ENCODE assay signal across 9 cellular contexts in genomic region chr1:26761217-26761616, GRCh38. TPM values are rescaled to one million over a fixed set of nuclear protein-coding genes. Genes with fewer than 3 reads are reported as not detected.
A peak's percentile ranks its signal among the peaks of the same experiment; 100 is the strongest.
DNase-seq lines count a peak whose midpoint lies in the region; ATAC-seq and TF ChIP-seq lines count a peak whose summit lies in the region.
"Had no signal": no experiment of that assay in that cellular context is flagged by ENCODE, and none has a peak within 500 bp of the region (broad histone marks: within the 10 kb centered on the region; RNA-seq: fewer than 3 reads in every experiment).

No MANE protein-coding gene starts in this region.

- DNase-seq in activated naive CD4-positive, alpha-beta T cell treated with anti-CD3 and anti-CD28 coated beads, Interleukin-2, amount 50 U/mL, for 72 hours (ENCODE audit: low spot score in 2 of 2): no peak
- DNase-seq in activated naive CD4-positive, alpha-beta T cell treated with anti-CD3 and anti-CD28 coated beads, Interleukin-2, amount 10 ng/mL, durations not matched to agents 7 days and 5 days: no peak
- peak; percentile 37 for DNase-seq in SK-MEL-5 (ENCODE audit: low read depth, low spot score)
- no peak for DNase-seq in foreskin keratinocyte
- no peak for DNase-seq in stimulated activated naive B cell treated with anti-CD40 and anti-IgM and Interleukin-4, amounts not matched to agents 10 μg/mL and 1 μg/mL and 100 μg/mL, for 72 hours
- DNase-seq in nephron progenitor cell: no peak
- DNase-seq in HuH-7.5 (ENCODE audit: low spot score): no peak
- DNase-seq: NCI-H1694 had no signal

- H3K4me1 ChIP-seq in foreskin keratinocyte: no peaks in the 10 kb centered on the region

- H3K36me3 Mint-ChIP-seq in activated naive CD4-positive, alpha-beta T cell treated with anti-CD3 and anti-CD28 coated beads, Interleukin-2, amount 50 U/mL, for 72 hours: peaks cover 21 to 49% of the 10 kb centered on the region in 2 donors
- peaks cover 57% of the 10 kb centered on the region for H3K36me3 Mint-ChIP-seq in activated naive CD4-positive, alpha-beta T cell treated with anti-CD3 and anti-CD28 coated beads, Interleukin-2, amount 10 ng/mL, durations not matched to agents 7 days and 5 days
- H3K36me3 Mint-ChIP-seq in stimulated activated naive B cell treated with anti-CD40 and anti-IgM and Interleukin-4, amounts not matched to agents 10 μg/mL and 1 μg/mL and 100 μg/mL, for 72 hours: peaks cover 35 to 46% of the 10 kb centered on the region in 2 donors
- peaks cover 76% of the 10 kb centered on the region for H3K36me3 Mint-ChIP-seq in nephron progenitor cell (ENCODE audit: low read depth)

- no peaks in the 10 kb centered on the region for H3K27me3 ChIP-seq in foreskin keratinocyte

- in situ Hi-C loops in SK-MEL-5 (cut with HindIII; ENCODE audit: low pct_unique_long_range_greater_than_20kb, low sequenced_read_pairs): no loop called here

- peak in 1 of 2 donors; percentile 16 for ATAC-seq in activated naive CD4-positive, alpha-beta T cell treated with anti-CD3 and anti-CD28 coated beads, Interleukin-2, amount 50 U/mL, for 72 hours
- ATAC-seq in foreskin keratinocyte (no peak), HG03159 (IDR thresholded peaks at IDR 0.05; ENCODE audit: unreplicated experiment) (no peak)
- ATAC-seq in stimulated activated naive B cell treated with anti-CD40 and anti-IgM and Interleukin-4, amounts not matched to agents 10 μg/mL and 1 μg/mL and 100 μg/mL, for 72 hours (replicated peaks): no peak

- H3K4me3 Mint-ChIP-seq in activated naive CD4-positive, alpha-beta T cell treated with anti-CD3 and anti-CD28 coated beads, Interleukin-2, amount 10 ng/mL, durations not matched to agents 7 days and 5 days: no peak overlapping the region
- H3K4me3 Mint-ChIP-seq in stimulated activated naive B cell treated with anti-CD40 and anti-IgM and Interleukin-4, amounts not matched to agents 10 μg/mL and 1 μg/mL and 100 μg/mL, for 72 hours: no peak overlapping the region
- no peak overlapping the region for H3K4me3 Mint-ChIP-seq in nephron progenitor cell

- H3K9me3 Mint-ChIP-seq in activated naive CD4-positive, alpha-beta T cell treated with anti-CD3 and anti-CD28 coated beads, Interleukin-2, amount 50 U/mL, for 72 hours: no peaks in the 10 kb centered on the region
- H3K9me3 Mint-ChIP-seq in activated naive CD4-positive, alpha-beta T cell treated with anti-CD3 and anti-CD28 coated beads, Interleukin-2, amount 10 ng/mL, durations not matched to agents 7 days and 5 days: no peaks in the 10 kb centered on the region
- no peaks in the 10 kb centered on the region for H3K9me3 Mint-ChIP-seq in stimulated activated naive B cell treated with anti-CD40 and anti-IgM and Interleukin-4, amounts not matched to agents 10 μg/mL and 1 μg/mL and 100 μg/mL, for 72 hours
- H3K9me3 Mint-ChIP-seq in nephron progenitor cell: no peaks in the 10 kb centered on the region

- TF ChIP-seq CTCF in foreskin keratinocyte (conservative IDR thresholded peaks at IDR 0.05): peak; percentile 21
- TF ChIP-seq CTCF in nephron progenitor cell (IDR thresholded peaks at IDR 0.05): no peak

- H3K4me1 Mint-ChIP-seq in activated naive CD4-positive, alpha-beta T cell treated with anti-CD3 and anti-CD28 coated beads, Interleukin-2, amount 10 ng/mL, durations not matched to agents 7 days and 5 days: peaks cover 8% of the 10 kb centered on the region
- H3K4me1 Mint-ChIP-seq in stimulated activated naive B cell treated with anti-CD40 and anti-IgM and Interleukin-4, amounts not matched to agents 10 μg/mL and 1 μg/mL and 100 μg/mL, for 72 hours: peaks cover 2 to 3% of the 10 kb centered on the region in 2 donors
- H3K4me1 Mint-ChIP-seq in nephron progenitor cell: no peaks in the 10 kb centered on the region

- H3K27me3 Mint-ChIP-seq in activated naive CD4-positive, alpha-beta T cell treated with anti-CD3 and anti-CD28 coated beads, Interleukin-2, amount 10 ng/mL, durations not matched to agents 7 days and 5 days: no peaks in the 10 kb centered on the region
- no peaks in the 10 kb centered on the region for H3K27me3 Mint-ChIP-seq in stimulated activated naive B cell treated with anti-CD40 and anti-IgM and Interleukin-4, amounts not matched to agents 10 μg/mL and 1 μg/mL and 100 μg/mL, for 72 hours
- no peaks in the 10 kb centered on the region for H3K27me3 Mint-ChIP-seq in nephron progenitor cell (ENCODE audit: low read depth, poor library complexity)

- H3K27ac Mint-ChIP-seq in activated naive CD4-positive, alpha-beta T cell treated with anti-CD3 and anti-CD28 coated beads, Interleukin-2, amount 50 U/mL, for 72 hours: peak overlapping the region; percentile 59 to 60
- H3K27ac Mint-ChIP-seq in activated naive CD4-positive, alpha-beta T cell treated with anti-CD3 and anti-CD28 coated beads, Interleukin-2, amount 10 ng/mL, durations not matched to agents 7 days and 5 days: no peak overlapping the region
- H3K27ac Mint-ChIP-seq in stimulated activated naive B cell treated with anti-CD40 and anti-IgM and Interleukin-4, amounts not matched to agents 10 μg/mL and 1 μg/mL and 100 μg/mL, for 72 hours: peak overlapping the region; percentile 81
- no peak overlapping the region for H3K27ac Mint-ChIP-seq in nephron progenitor cell

- CTCF ChIA-PET in activated naive CD4-positive, alpha-beta T cell treated with anti-CD3 and anti-CD28 coated beads, Interleukin-2, amount 10 ng/mL, durations not matched to agents 7 days and 5 days (lab: Charles Lee): interaction anchor here (1.0 to 2.2 kb wide), 2 partner anchors 24 to 152 kb away, joined by 3 to 6 read pairs; no protein-coding TSS in a partner anchor

- no peak overlapping the region for H3K27ac ChIP-seq in foreskin keratinocyte

RNA-seq across cellular contexts. Expression of gene PIGV, which starts 26.5 kb away (rescaled TPM):
- total RNA-seq in activated naive CD4-positive, alpha-beta T cell treated with anti-CD3 and anti-CD28 coated beads, Interleukin-2, amount 50 U/mL, for 72 hours: 10 to 100 TPM; 15.9 to 21.0 TPM
- total RNA-seq in SK-MEL-5 (2014; rRNA removed; shearing (Covaris generic)): 18.8 and 19.0 TPM in 2 replicates
- 13.2 and 13.4 TPM in 2 replicates for polyA plus RNA-seq in SK-MEL-5 (2015; cell fraction: cytosol; rRNA removed)
- 12.5 and 14.6 TPM in 2 replicates for polyA plus RNA-seq in SK-MEL-5 (2015; cell fraction: nucleus; rRNA removed)
- 11.7 and 11.9 TPM in 2 replicates for total RNA-seq in foreskin keratinocyte
- 8.7 and 9.4 TPM in 2 replicates for polyA plus RNA-seq in foreskin keratinocyte

Comparison
In these comparisons a context has a peak if more than half of its experiments do, and no peak if none do; other contexts are left out.
1. H3K27ac Mint-ChIP-seq: peak in activated naive CD4-positive, alpha-beta T cell treated with anti-CD3 and anti-CD28 coated beads, Interleukin-2, amount 50 U/mL, for 72 hours (2 of 2) and stimulated activated naive B cell treated with anti-CD40 and anti-IgM and Interleukin-4, amounts not matched to agents 10 μg/mL and 1 μg/mL and 100 μg/mL, for 72 hours (single experiment); none in activated naive CD4-positive, alpha-beta T cell treated with anti-CD3 and anti-CD28 coated beads, Interleukin-2, amount 10 ng/mL, durations not matched to agents 7 days and 5 days (single experiment) and nephron progenitor cell (single experiment).